8 cellular contexts compared by ENCODE assay signal in genomic region chr13:25249001-25249543, GRCh38. TPM values are rescaled to one million over a fixed set of nuclear protein-coding genes. Genes with fewer than 3 reads are reported as not detected.
A peak's percentile ranks its signal among the peaks of the same experiment; 100 is the strongest.
DNase-seq lines count a peak whose midpoint lies in the region; ATAC-seq, FAIRE-seq and TF ChIP-seq lines count a peak whose summit lies in the region.

No MANE protein-coding gene starts in this region.

- no peaks in the 10 kb centered on the region for H3K36me3 ChIP-seq in prostate gland

- no peak for TF ChIP-seq POLR2A in prostate gland (IDR thresholded peaks at IDR 0.05)

- H3K27me3 ChIP-seq in layer of hippocampus (ENCODE audit: control insufficient read depth, insufficient read depth, low read length) (no peaks in the 10 kb centered on the region), prostate gland (replicated peaks; ENCODE audit: insufficient read depth) (no peaks in the 10 kb centered on the region)

- H3K4me3 ChIP-seq in prostate gland: no peak overlapping the region

- H3K27ac ChIP-seq in layer of hippocampus (ENCODE audit: low read depth, low read length) (peak overlapping the region; percentile 63), prostate gland (no peak overlapping the region)

- ATAC-seq in HG03175 (IDR thresholded peaks at IDR 0.05; ENCODE audit: unreplicated experiment): peak; percentile 62

- TF ChIP-seq CTCF in prostate gland (IDR thresholded peaks at IDR 0.05): no peak

- H3K9me3 ChIP-seq in prostate gland: no peaks in the 10 kb centered on the region

- WGBS in prostate gland: 41% methylated on average over 5 of the region's 5 CpGs

- DNase-seq in NCI-H526 (lab: John Stamatoyannopoulos, UW) (peak; percentile 57 to 79), NCI-H526 treated with DMSO at 0.1 percent for 48 hours (lab: John Stamatoyannopoulos, UW) (no peak), prostate gland (ENCODE audit: low spot score) (no peak), NCI-H2107 (lab: John Stamatoyannopoulos, UW) (no peak), amniotic stem cell (lab: John Stamatoyannopoulos, UW) (no peak)

- FAIRE-seq in TTC549 (lab: Jason Lieb, UNC): peak; percentile 85

- intact Hi-C loops in prostate gland (cut with DNase I): no loop called here

- no peaks in the 10 kb centered on the region for H3K4me1 ChIP-seq in prostate gland (replicated peaks)

RNA-seq across cellular contexts. Expression of gene MTMR6, which starts 38.2 kb away (rescaled TPM):
- 10 to 100 TPM; 12.7 to 17.1 TPM for total RNA-seq in prostate gland

RNA-seq across cellular contexts. Expression of gene NUP58, which starts 52.4 kb away (rescaled TPM):
- 100 to 1,000 TPM in 1 of 2 donors, 10 to 100 TPM in 1; 35.6 to 143 TPM for total RNA-seq in prostate gland

Comparison
In these comparisons a context has a peak if more than half of its experiments do, and no peak if none do; other contexts are left out.
1. DNase-seq: peak in NCI-H526 (2 of 2); none in NCI-H526 treated with DMSO at 0.1 percent for 48 hours (single experiment), prostate gland (single experiment), NCI-H2107 (single experiment) and amniotic stem cell (single experiment).